In genomic region chr1:235504122-235504493, GRCh38 we compare ENCODE assay signal across 8 cellular contexts. TPM values are rescaled to one million over a fixed set of nuclear protein-coding genes. Genes with fewer than 3 reads are reported as not detected.
DNase-seq lines count a peak whose midpoint lies in the region; ATAC-seq and TF ChIP-seq lines count a peak whose summit lies in the region.

TSS of gene B3GALNT2 (minus strand) at chr1:235504452. CDS start at chr1:235504252, 200 bp downstream.

- peak within 1 kb of the TSS; percentile 97 for H3K27ac Mint-ChIP-seq in activated T-helper 1 cell treated with anti-CD3 and anti-CD28 coated beads, Interleukin-12 subunit alpha, Interleukin-12 subunit beta, Interleukin-2, Interleukin-4 antibody, amounts not matched to agents 30 ng/mL and 10 ng/mL and 1 ng/mL, durations not matched to agents 14 hours and 24 hours and 36 hours

- no peak for TF ChIP-seq CTCF in A673 (conservative IDR thresholded peaks at IDR 0.05; ENCODE audit: low read depth, low read length)
- TF ChIP-seq CTCF in left ventricle myocardium inferior (IDR thresholded peaks at IDR 0.05; ENCODE audit: borderline replicate concordance) = no peak
- no peak for TF ChIP-seq CTCF in sigmoid colon (IDR thresholded peaks at IDR 0.05)

- H3K27me3 Mint-ChIP-seq in activated T-helper 1 cell treated with anti-CD3 and anti-CD28 coated beads, Interleukin-12 subunit alpha, Interleukin-12 subunit beta, Interleukin-2, Interleukin-4 antibody, amounts not matched to agents 30 ng/mL and 10 ng/mL and 1 ng/mL, durations not matched to agents 14 hours and 24 hours and 36 hours (ENCODE audit: insufficient read depth) = peaks cover 12% of the 10 kb centered on the region

- peaks cover 3% of the 10 kb centered on the region for H3K4me1 ChIP-seq in A673 (ENCODE audit: insufficient read depth, low read length, poor library complexity, severe bottlenecking)
- peaks cover 51% of the 10 kb centered on the region for H3K4me1 ChIP-seq in left ventricle myocardium inferior
- peaks cover 0 to 33% (median 19%) of the 10 kb centered on the region in 4 donors for H3K4me1 ChIP-seq in sigmoid colon

- no peaks in the 10 kb centered on the region for H3K27me3 ChIP-seq in A673 (replicated peaks; ENCODE audit: insufficient read depth, low read depth, low read length, poor library complexity)
- no peaks in the 10 kb centered on the region for H3K27me3 ChIP-seq in left ventricle myocardium inferior (ENCODE audit: low read depth)
- H3K27me3 ChIP-seq in sigmoid colon = no peaks in the 10 kb centered on the region

- POLR2A ChIA-PET in A673 (lab: Charles Lee; ENCODE audit: low non-redundant PET) = interaction anchor here (0.6 kb wide), 1 partner anchor 14 kb away, joined by 6 read pairs; no protein-coding TSS in a partner anchor

- H3K27ac ChIP-seq in A673 (ENCODE audit: low read depth, low read length, poor library complexity, severe bottlenecking) (peak within 1 kb of the TSS; percentile 96), left ventricle myocardium inferior (replicated peaks) (peak within 1 kb of the TSS; percentile 95), sigmoid colon (peak within 1 kb of the TSS; percentile 98 to 100 (median 100))

- no peaks in the 10 kb centered on the region for H3K9me3 ChIP-seq in A673 (ENCODE audit: low read depth, low read length, poor library complexity, severe bottlenecking)
- H3K9me3 ChIP-seq in left ventricle myocardium inferior (replicated peaks) = no peaks in the 10 kb centered on the region
- no peaks in the 10 kb centered on the region for H3K9me3 ChIP-seq in sigmoid colon

- H3K4me3 Mint-ChIP-seq in activated T-helper 1 cell treated with anti-CD3 and anti-CD28 coated beads, Interleukin-12 subunit alpha, Interleukin-12 subunit beta, Interleukin-2, Interleukin-4 antibody, amounts not matched to agents 30 ng/mL and 10 ng/mL and 1 ng/mL, durations not matched to agents 14 hours and 24 hours and 36 hours = peak within 1 kb of the TSS; percentile 92

- WGBS in sigmoid colon, 2 donors = 0% methylated on average over 48 of the region's 48 CpGs

- H3K4me3 ChIP-seq in A673 (ENCODE audit: low read depth, low read length, poor library complexity, severe bottlenecking) (peak within 1 kb of the TSS; percentile 70), left ventricle myocardium inferior (peak within 1 kb of the TSS; percentile 81), sigmoid colon (peak within 1 kb of the TSS; percentile 73 to 92 (median 84))

- no peaks in the 10 kb centered on the region for H3K9me3 Mint-ChIP-seq in activated T-helper 1 cell treated with anti-CD3 and anti-CD28 coated beads, Interleukin-12 subunit alpha, Interleukin-12 subunit beta, Interleukin-2, Interleukin-4 antibody, amounts not matched to agents 30 ng/mL and 10 ng/mL and 1 ng/mL, durations not matched to agents 14 hours and 24 hours and 36 hours

- peaks cover 8% of the 10 kb centered on the region for H3K36me3 Mint-ChIP-seq in activated T-helper 1 cell treated with anti-CD3 and anti-CD28 coated beads, Interleukin-12 subunit alpha, Interleukin-12 subunit beta, Interleukin-2, Interleukin-4 antibody, amounts not matched to agents 30 ng/mL and 10 ng/mL and 1 ng/mL, durations not matched to agents 14 hours and 24 hours and 36 hours (ENCODE audit: low read depth)

- DNase-seq in A673 (ENCODE audit: low spot score) (no peak), left ventricle myocardium inferior (no peak), sigmoid colon (no peak), NCI-H2029 treated with DMSO at 0.1 percent for 48 hours (lab: John Stamatoyannopoulos, UW) (no peak), NCI-H82 treated with DMSO at 0.1 percent for 48 hours (lab: John Stamatoyannopoulos, UW; ENCODE audit: unreplicated experiment) (no peak)
- DNase-seq in activated T-helper 1 cell treated with anti-CD3 and anti-CD28 coated beads, Interleukin-12 subunit alpha, Interleukin-12 subunit beta, Interleukin-2, Interleukin-4 antibody, amounts not matched to agents 30 ng/mL and 10 ng/mL and 1 ng/mL, durations not matched to agents 14 hours and 24 hours and 36 hours (ENCODE audit: low spot score) = no peak

- intact Hi-C loops in A673 (cut with micrococcal nuclease; ENCODE audit: unreplicated experiment) = no loop called here
- intact Hi-C loops in activated T-helper 1 cell treated with anti-CD3 and anti-CD28 coated beads, Interleukin-12 subunit alpha, Interleukin-12 subunit beta, Interleukin-2, Interleukin-4 antibody, amounts not matched to agents 30 ng/mL and 10 ng/mL and 1 ng/mL, durations not matched to agents 14 hours and 24 hours and 36 hours (cut with micrococcal nuclease) = loop anchor here (1.0 to 10.0 kb wide), 17 partner anchors 11 to 1131 kb away; partner anchors contain the start of genes ARID4B, COA6, GGPS1 and HEATR1
- intact Hi-C loops in left ventricle myocardium inferior (cut with micrococcal nuclease) = no loop called here
- intact Hi-C loops in sigmoid colon (cut with DNase I) = loop anchor here (5.0 to 10.0 kb wide), 2 partner anchors 177 to 561 kb away; partner anchors contain the start of genes ARID4B, GGPS1 and NID1

- H3K36me3 ChIP-seq in A673 (ENCODE audit: insufficient read depth, low read length, poor library complexity, severe bottlenecking) (no peaks in the 10 kb centered on the region), left ventricle myocardium inferior (no peaks in the 10 kb centered on the region), sigmoid colon (no peaks in the 10 kb centered on the region)

- TF ChIP-seq EP300 in sigmoid colon (IDR thresholded peaks at IDR 0.05) = peak in 1 of 4 donors; percentile 1

- ATAC-seq in GM19025 (IDR thresholded peaks at IDR 0.05; ENCODE audit: low read depth, unreplicated experiment) (peak; percentile 40), HG03139 (IDR thresholded peaks at IDR 0.05; ENCODE audit: unreplicated experiment) (peak; percentile 38)

- H3K4me1 Mint-ChIP-seq in activated T-helper 1 cell treated with anti-CD3 and anti-CD28 coated beads, Interleukin-12 subunit alpha, Interleukin-12 subunit beta, Interleukin-2, Interleukin-4 antibody, amounts not matched to agents 30 ng/mL and 10 ng/mL and 1 ng/mL, durations not matched to agents 14 hours and 24 hours and 36 hours (ENCODE audit: low read depth) = peaks cover 46% of the 10 kb centered on the region

- peak; percentile 57 to 79 for TF ChIP-seq POLR2A in sigmoid colon (IDR thresholded peaks at IDR 0.05)

- BruUV-seq in A673 (replicated peaks; lab: Mats Ljungman, UMichigan) = no TSS peak

- CTCF ChIA-PET in A673 (lab: Charles Lee) = interaction anchor here (0.6 to 1.1 kb wide), 3 partner anchors 96 to 1051 kb away, joined by 3 read pairs; no protein-coding TSS in a partner anchor

RNA-seq across cellular contexts. Expression of gene B3GALNT2, which starts in this region (rescaled TPM):
- 18.4 and 18.6 TPM in 2 replicates for total RNA-seq in A673 (2021)
- total RNA-seq in activated T-helper 1 cell treated with anti-CD3 and anti-CD28 coated beads, Interleukin-12 subunit alpha, Interleukin-12 subunit beta, Interleukin-2, Interleukin-4 antibody, amounts not matched to agents 30 ng/mL and 10 ng/mL and 1 ng/mL, durations not matched to agents 14 hours and 24 hours and 36 hours = 18.5 and 20.3 TPM in 2 replicates
- 23.0 TPM for total RNA-seq in left ventricle myocardium inferior
- 10 to 100 TPM; 38.5 to 58.7 (median 48.6) TPM for total RNA-seq in sigmoid colon
- polyA plus RNA-seq in sigmoid colon = 1 to 10 TPM; 1.8 to 7.1 (median 3.2) TPM

Comparison
In these comparisons a context has a peak if more than half of its experiments do, and no peak if none do; other contexts are left out.
1. intact Hi-C loops: an anchor here in activated T-helper 1 cell treated with anti-CD3 and anti-CD28 coated beads, Interleukin-12 subunit alpha, Interleukin-12 subunit beta, Interleukin-2, Interleukin-4 antibody, amounts not matched to agents 30 ng/mL and 10 ng/mL and 1 ng/mL, durations not matched to agents 14 hours and 24 hours and 36 hours (1.0 to 10.0 kb wide) and sigmoid colon (5.0 to 10.0 kb wide); none called in A673 and left ventricle myocardium inferior.